In genomic region chr16:74836111-74836671, GRCh38 we compare ENCODE assay signal across 24 cellular contexts.
"Had no signal": no experiment of that assay in that cellular context is flagged by ENCODE, and none has a peak within 500 bp of the region (broad histone marks: within the 10 kb centered on the region; RNA-seq: fewer than 3 reads in every experiment).

No MANE protein-coding gene starts in this region.

- H3K36me3 ChIP-seq: esophagus muscularis mucosa, gastroesophageal sphincter, left ventricle myocardium inferior, lower lobe of right lung, pancreas, suprapubic skin, tibial artery, upper lobe of right lung, vagina had no signal

- H3K4me2 ChIP-seq: smooth muscle cell had no signal

- DNase-seq: cortex of kidney; dorsolateral prefrontal cortex; effector CD8-positive, alpha-beta T cell; foreskin fibroblast; glutamatergic neuron; immature natural killer cell; left ventricle myocardium inferior; lower lobe of right lung; mesenchymal stem cell; naive B cell; occipital lobe; pancreas; right cardiac atrium; stimulated activated CD4-positive, alpha-beta T cell treated with anti-CD3 and anti-CD28 coated beads, Interleukin-2, amount 100 ng/mL, for 48 hours; stimulated activated CD8-positive, alpha-beta memory T cell treated with anti-CD3 and anti-CD28 coated beads, Interleukin-4, amount 100 ng/mL, for 48 hours; stimulated activated naive CD8-positive, alpha-beta T cell treated with anti-CD3 and anti-CD28 coated beads, Interleukin-15, Interleukin-2, amounts not matched to agents 100 U/mL and 50 U/mL, for 24 hours; tibial artery; upper lobe of right lung had no signal

- H3K27me3 ChIP-seq: dorsolateral prefrontal cortex, esophagus muscularis mucosa, gastroesophageal sphincter, pancreas, suprapubic skin, tibial artery, upper lobe of right lung, vagina had no signal

- ATAC-seq: gastroesophageal sphincter; lower lobe of right lung; pancreas; right cardiac atrium; stimulated activated effector memory CD8-positive, alpha-beta T cell treated with anti-CD3 and anti-CD28 coated beads, Interleukin-12 subunit alpha, Interleukin-12 subunit beta, amount 100 ng/mL, for 72 hours; stimulated activated naive CD8-positive, alpha-beta T cell treated with anti-CD3 and anti-CD28 coated beads, Interleukin-15, Interleukin-2, amounts not matched to agents 100 U/mL and 50 U/mL, for 24 hours; upper lobe of right lung had no signal

- H3K4me1 ChIP-seq: tibial artery, upper lobe of right lung had no signal

- H3K27ac ChIP-seq: dorsolateral prefrontal cortex, esophagus muscularis mucosa, gastroesophageal sphincter, left ventricle myocardium inferior, lower lobe of right lung, pancreas, suprapubic skin, tibial artery, upper lobe of right lung, vagina had no signal

- H3K9me3 ChIP-seq: esophagus muscularis mucosa, gastroesophageal sphincter, left ventricle myocardium inferior, lower lobe of right lung, pancreas, suprapubic skin, tibial artery, upper lobe of right lung, vagina had no signal

- H3K4me3 ChIP-seq: dorsolateral prefrontal cortex, esophagus muscularis mucosa, gastroesophageal sphincter, left ventricle myocardium inferior, lower lobe of right lung, pancreas, smooth muscle cell, suprapubic skin, tibial artery, upper lobe of right lung, vagina had no signal
